In the genomic region with DNA sequence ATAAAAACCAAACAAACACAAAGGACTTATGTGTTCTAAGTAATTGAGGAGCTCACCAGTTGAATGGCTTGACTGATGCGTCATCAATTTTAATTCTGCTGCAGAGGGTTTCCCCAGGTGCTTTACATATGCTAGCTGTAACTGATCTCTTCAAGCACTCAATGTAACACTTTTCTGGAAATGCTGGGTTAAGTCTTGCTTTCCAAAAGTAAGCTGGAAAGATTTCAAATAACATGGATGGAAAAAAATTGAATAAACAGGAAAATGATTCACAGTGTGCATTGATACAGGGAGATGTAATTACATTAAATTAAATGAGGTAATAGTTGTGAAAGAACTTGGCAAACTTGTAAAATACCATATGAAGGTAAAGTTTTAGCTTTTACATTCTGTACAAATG, we compare ENCODE assay signal across 13 cellular contexts.
"Had no signal": no experiment of that assay in that cellular context is flagged by ENCODE, and none has a peak within 500 bp of the region (broad histone marks: within the 10 kb centered on the region; RNA-seq: fewer than 3 reads in every experiment).

No MANE protein-coding gene starts in this region.

- ATAC-seq: activated CD8-positive, alpha-beta memory T cell treated with anti-CD3 and anti-CD28 coated beads, Interleukin-2, amount 10 ng/mL, durations not matched to agents 7 days and 5 days; activated naive CD4-positive, alpha-beta T cell treated with anti-CD3 and anti-CD28 coated beads, Interleukin-2, amount 50 U/mL, for 72 hours; heart left ventricle; left lung; natural killer cell had no signal

- DNase-seq: activated CD4-positive, alpha-beta T cell treated with anti-CD3 and anti-CD28 coated beads, Interleukin-2, amount 50 U/mL, for 4 hours; activated CD8-positive, alpha-beta memory T cell treated with anti-CD3 and anti-CD28 coated beads, Interleukin-2, amount 10 ng/mL, durations not matched to agents 7 days and 5 days; activated effector memory CD4-positive, alpha-beta T cell treated with anti-CD3 and anti-CD28 coated beads, Interleukin-2, amount 50 U/mL, for 16 hours; activated T-cell treated with anti-CD3 and anti-CD28 coated beads, Interleukin-2, amount 50 U/mL, for 24 hours; anterior cingulate cortex; effector CD4-positive, alpha-beta T cell; heart left ventricle; left lung; natural killer cell; posterior cingulate gyrus; small intestine had no signal

- H3K4me3 ChIP-seq: cardiac muscle cell, heart left ventricle, left lung had no signal
